ENCODE assay signal across 8 cellular contexts in genomic region chr12:89529738-89530137, GRCh38. TPM values are rescaled to one million over a fixed set of nuclear protein-coding genes. Genes with fewer than 3 reads are reported as not detected.
A peak's percentile ranks its signal among the peaks of the same experiment; 100 is the strongest.
DNase-seq lines count a peak whose midpoint lies in the region; ATAC-seq lines count a peak whose summit lies in the region.

No MANE protein-coding gene starts in this region.

- ATAC-seq in activated CD8-positive, alpha-beta memory T cell treated with anti-CD3 and anti-CD28 coated beads, Interleukin-2, amount 10 ng/mL, durations not matched to agents 7 days and 5 days, result no peak
- ATAC-seq in HG03060 (IDR thresholded peaks at IDR 0.05; ENCODE audit: low read depth, unreplicated experiment) (peak; percentile 30), GM19035 (IDR thresholded peaks at IDR 0.05; ENCODE audit: unreplicated experiment) (no peak)

- H3K27ac Mint-ChIP-seq in activated CD8-positive, alpha-beta memory T cell treated with anti-CD3 and anti-CD28 coated beads, Interleukin-2, amount 10 ng/mL, durations not matched to agents 7 days and 5 days, result peak overlapping the region; percentile 64

- H3K27me3 Mint-ChIP-seq in activated CD8-positive, alpha-beta memory T cell treated with anti-CD3 and anti-CD28 coated beads, Interleukin-2, amount 10 ng/mL, durations not matched to agents 7 days and 5 days, result no peaks in the 10 kb centered on the region

- CTCF ChIA-PET in activated CD8-positive, alpha-beta memory T cell treated with anti-CD3 and anti-CD28 coated beads, Interleukin-2, amount 10 ng/mL, durations not matched to agents 7 days and 5 days (lab: Charles Lee), result interaction anchor here (1.0 to 9.6 kb wide), 8 partner anchors 9 to 511 kb away, joined by 3 to 194 read pairs (median 4); no protein-coding TSS in a partner anchor

- H3K9me3 Mint-ChIP-seq in activated CD8-positive, alpha-beta memory T cell treated with anti-CD3 and anti-CD28 coated beads, Interleukin-2, amount 10 ng/mL, durations not matched to agents 7 days and 5 days (ENCODE audit: low read depth), result no peaks in the 10 kb centered on the region

- DNase-seq in activated CD8-positive, alpha-beta memory T cell treated with anti-CD3 and anti-CD28 coated beads, Interleukin-2, amount 10 ng/mL, durations not matched to agents 7 days and 5 days, result no peak
- no peak for DNase-seq in activated CD8-positive, alpha-beta memory T cell treated with anti-CD3 and anti-CD28 coated beads for 24 hours
- DNase-seq in NCI-H526 treated with DMSO at 0.1 percent for 48 hours (lab: John Stamatoyannopoulos, UW), result peak; percentile 30
- DNase-seq in cerebellar cortex (ENCODE audit: low spot score), result peak; percentile 75
- peak; percentile 63 for DNase-seq in midbrain (lab: John Stamatoyannopoulos, UW)
- no peak for DNase-seq in OCI-M2 (lab: John Stamatoyannopoulos, UW; ENCODE audit: unreplicated experiment)

- H3K36me3 Mint-ChIP-seq in activated CD8-positive, alpha-beta memory T cell treated with anti-CD3 and anti-CD28 coated beads, Interleukin-2, amount 10 ng/mL, durations not matched to agents 7 days and 5 days, result peaks cover 6% of the 10 kb centered on the region

- H3K4me1 Mint-ChIP-seq in activated CD8-positive, alpha-beta memory T cell treated with anti-CD3 and anti-CD28 coated beads, Interleukin-2, amount 10 ng/mL, durations not matched to agents 7 days and 5 days, result peaks cover 38% of the 10 kb centered on the region

- no peak overlapping the region for H3K4me3 Mint-ChIP-seq in activated CD8-positive, alpha-beta memory T cell treated with anti-CD3 and anti-CD28 coated beads, Interleukin-2, amount 10 ng/mL, durations not matched to agents 7 days and 5 days

RNA-seq across cellular contexts. Expression of gene POC1B, which starts 3.9 kb away (rescaled TPM):
- total RNA-seq in activated CD8-positive, alpha-beta memory T cell treated with anti-CD3 and anti-CD28 coated beads, Interleukin-2, amount 10 ng/mL, durations not matched to agents 7 days and 5 days, result 10 to 100 TPM; 52.2 to 58.8 TPM

RNA-seq across cellular contexts. Expression of gene GALNT4, which starts 5.1 kb away (rescaled TPM):
- 10 to 100 TPM; 16.5 to 17.5 TPM for total RNA-seq in activated CD8-positive, alpha-beta memory T cell treated with anti-CD3 and anti-CD28 coated beads, Interleukin-2, amount 10 ng/mL, durations not matched to agents 7 days and 5 days

Comparison
In these comparisons a context has a peak if more than half of its experiments do, and no peak if none do; other contexts are left out.
1. DNase-seq: peak in NCI-H526 treated with DMSO at 0.1 percent for 48 hours (single experiment), cerebellar cortex (single experiment) and midbrain (single experiment); none in activated CD8-positive, alpha-beta memory T cell treated with anti-CD3 and anti-CD28 coated beads, Interleukin-2, amount 10 ng/mL, durations not matched to agents 7 days and 5 days (single experiment), activated CD8-positive, alpha-beta memory T cell treated with anti-CD3 and anti-CD28 coated beads for 24 hours (single experiment) and OCI-M2 (single experiment).